1 cellular context compared by ENCODE assay signal in the genomic region with DNA sequence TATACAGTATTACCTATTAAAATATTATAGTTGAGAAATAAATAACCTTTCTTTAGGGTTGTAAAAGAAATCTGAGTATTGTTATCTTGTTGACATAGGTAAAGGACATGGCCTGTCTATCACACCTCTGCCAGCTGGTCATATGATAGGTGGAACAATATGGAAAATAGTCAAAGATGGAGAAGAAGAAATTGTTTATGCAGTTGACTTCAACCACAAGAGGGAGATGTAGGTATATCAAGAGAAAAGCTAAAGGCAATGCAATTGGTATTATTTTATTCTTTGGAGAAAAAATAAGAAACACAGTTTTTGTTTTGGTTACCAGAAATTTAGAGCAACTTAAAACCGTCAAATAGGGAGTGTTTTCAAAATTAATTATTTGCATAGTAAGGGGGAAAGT.
TF ChIP-seq lines count a peak whose summit lies in the region.

No MANE protein-coding gene starts in this region.

TF ChIP-seq in WTC11, 78 proteins besides CTCF, POLR2A, EP300 and RAD21 (continued from another document):
- TF ChIP-seq, protein P1, sequence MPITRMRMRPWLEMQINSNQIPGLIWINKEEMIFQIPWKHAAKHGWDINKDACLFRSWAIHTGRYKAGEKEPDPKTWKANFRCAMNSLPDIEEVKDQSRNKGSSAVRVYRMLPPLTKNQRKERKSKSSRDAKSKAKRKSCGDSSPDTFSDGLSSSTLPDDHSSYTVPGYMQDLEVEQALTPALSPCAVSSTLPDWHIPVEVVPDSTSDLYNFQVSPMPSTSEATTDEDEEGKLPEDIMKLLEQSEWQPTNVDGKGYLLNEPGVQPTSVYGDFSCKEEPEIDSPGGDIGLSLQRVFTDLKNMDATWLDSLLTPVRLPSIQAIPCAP (CRISPR knock-in tag; IDR thresholded peaks at IDR 0.05) = no peak
- no peak for TF ChIP-seq ZNF416 (CRISPR knock-in tag; IDR thresholded peaks at IDR 0.05)
- TF ChIP-seq, protein P2, sequence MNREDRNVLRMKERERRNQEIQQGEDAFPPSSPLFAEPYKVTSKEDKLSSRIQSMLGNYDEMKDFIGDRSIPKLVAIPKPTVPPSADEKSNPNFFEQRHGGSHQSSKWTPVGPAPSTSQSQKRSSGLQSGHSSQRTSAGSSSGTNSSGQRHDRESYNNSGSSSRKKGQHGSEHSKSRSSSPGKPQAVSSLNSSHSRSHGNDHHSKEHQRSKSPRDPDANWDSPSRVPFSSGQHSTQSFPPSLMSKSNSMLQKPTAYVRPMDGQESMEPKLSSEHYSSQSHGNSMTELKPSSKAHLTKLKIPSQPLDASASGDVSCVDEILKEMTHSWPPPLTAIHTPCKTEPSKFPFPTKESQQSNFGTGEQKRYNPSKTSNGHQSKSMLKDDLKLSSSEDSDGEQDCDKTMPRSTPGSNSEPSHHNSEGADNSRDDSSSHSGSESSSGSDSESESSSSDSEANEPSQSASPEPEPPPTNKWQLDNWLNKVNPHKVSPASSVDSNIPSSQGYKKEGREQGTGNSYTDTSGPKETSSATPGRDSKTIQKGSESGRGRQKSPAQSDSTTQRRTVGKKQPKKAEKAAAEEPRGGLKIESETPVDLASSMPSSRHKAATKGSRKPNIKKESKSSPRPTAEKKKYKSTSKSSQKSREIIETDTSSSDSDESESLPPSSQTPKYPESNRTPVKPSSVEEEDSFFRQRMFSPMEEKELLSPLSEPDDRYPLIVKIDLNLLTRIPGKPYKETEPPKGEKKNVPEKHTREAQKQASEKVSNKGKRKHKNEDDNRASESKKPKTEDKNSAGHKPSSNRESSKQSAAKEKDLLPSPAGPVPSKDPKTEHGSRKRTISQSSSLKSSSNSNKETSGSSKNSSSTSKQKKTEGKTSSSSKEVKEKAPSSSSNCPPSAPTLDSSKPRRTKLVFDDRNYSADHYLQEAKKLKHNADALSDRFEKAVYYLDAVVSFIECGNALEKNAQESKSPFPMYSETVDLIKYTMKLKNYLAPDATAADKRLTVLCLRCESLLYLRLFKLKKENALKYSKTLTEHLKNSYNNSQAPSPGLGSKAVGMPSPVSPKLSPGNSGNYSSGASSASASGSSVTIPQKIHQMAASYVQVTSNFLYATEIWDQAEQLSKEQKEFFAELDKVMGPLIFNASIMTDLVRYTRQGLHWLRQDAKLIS (CRISPR knock-in tag; IDR thresholded peaks at IDR 0.05; ENCODE audit: borderline replicate concordance) = no peak
- no peak for TF ChIP-seq AR (CRISPR knock-in tag; IDR thresholded peaks at IDR 0.05)
- no peak for TF ChIP-seq ZNF317 (CRISPR knock-in tag; IDR thresholded peaks at IDR 0.05; ENCODE audit: borderline replicate concordance, low read depth)
- no peak for TF ChIP-seq CREM (CRISPR knock-in tag; IDR thresholded peaks at IDR 0.05)
- TF ChIP-seq MAX (CRISPR knock-in tag; IDR thresholded peaks at IDR 0.05) = no peak
- TF ChIP-seq TCF7 (CRISPR knock-in tag; IDR thresholded peaks at IDR 0.05; ENCODE audit: low read depth) = no peak
